ENCODE assay signal across 1 cellular context in genomic region chr1:204093421-204093717, GRCh38.
A peak's percentile ranks its signal among the peaks of the same experiment; 100 is the strongest.
TF ChIP-seq lines count a peak whose summit lies in the region.

No MANE protein-coding gene starts in this region.

TF ChIP-seq in HepG2, 621 proteins besides CTCF, POLR2A, EP300 and RAD21 (continued from another document and continues in another):
- peak; percentile 90 for TF ChIP-seq HNF4G (IDR thresholded peaks at IDR 0.05; ENCODE audit: borderline replicate concordance, low read depth, low read length)
- peak; percentile 83; the same call in 1 of the 2 replicates for TF ChIP-seq HNF4G (CRISPR knock-in tag; IDR thresholded peaks at IDR 0.05; ENCODE audit: borderline replicate concordance, low read depth)
- no peak for TF ChIP-seq GATA4 (IDR thresholded peaks at IDR 0.05; ENCODE audit: borderline replicate concordance, low read depth)
- TF ChIP-seq, protein P1, sequence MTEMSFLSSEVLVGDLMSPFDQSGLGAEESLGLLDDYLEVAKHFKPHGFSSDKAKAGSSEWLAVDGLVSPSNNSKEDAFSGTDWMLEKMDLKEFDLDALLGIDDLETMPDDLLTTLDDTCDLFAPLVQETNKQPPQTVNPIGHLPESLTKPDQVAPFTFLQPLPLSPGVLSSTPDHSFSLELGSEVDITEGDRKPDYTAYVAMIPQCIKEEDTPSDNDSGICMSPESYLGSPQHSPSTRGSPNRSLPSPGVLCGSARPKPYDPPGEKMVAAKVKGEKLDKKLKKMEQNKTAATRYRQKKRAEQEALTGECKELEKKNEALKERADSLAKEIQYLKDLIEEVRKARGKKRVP (CRISPR knock-in tag; IDR thresholded peaks at IDR 0.05): peak in 1 of 2 experiments; percentile 63; a peak in 2 of 4 replicates
- no peak for TF ChIP-seq ZNF549 (CRISPR knock-in tag; IDR thresholded peaks at IDR 0.05)
- TF ChIP-seq BRCA1 (CRISPR knock-in tag; IDR thresholded peaks at IDR 0.05): no peak
- 0 out of 2 replicates have a peak, but pooled peaks have one; percentile 28 for TF ChIP-seq ZNF331 (CRISPR knock-in tag; IDR thresholded peaks at IDR 0.05)
- no peak; the same call in 1 of the 2 replicates for TF ChIP-seq RCOR2 (CRISPR knock-in tag; IDR thresholded peaks at IDR 0.05)
- TF ChIP-seq SRSF9 (IDR thresholded peaks at IDR 0.05; ENCODE audit: borderline replicate concordance, insufficient read depth, low read depth, low read length, poor library complexity, severe bottlenecking): no peak
- no peak for TF ChIP-seq MXD4 (CRISPR knock-in tag; IDR thresholded peaks at IDR 0.05)
- TF ChIP-seq NPAS2 (CRISPR knock-in tag; IDR thresholded peaks at IDR 0.05; ENCODE audit: borderline replicate concordance): no peak
- no peak for TF ChIP-seq ZC3H4 (CRISPR knock-in tag; IDR thresholded peaks at IDR 0.05; ENCODE audit: borderline replicate concordance)
- no peak for TF ChIP-seq JUN (CRISPR knock-in tag; IDR thresholded peaks at IDR 0.05)
- TF ChIP-seq, protein P2, sequence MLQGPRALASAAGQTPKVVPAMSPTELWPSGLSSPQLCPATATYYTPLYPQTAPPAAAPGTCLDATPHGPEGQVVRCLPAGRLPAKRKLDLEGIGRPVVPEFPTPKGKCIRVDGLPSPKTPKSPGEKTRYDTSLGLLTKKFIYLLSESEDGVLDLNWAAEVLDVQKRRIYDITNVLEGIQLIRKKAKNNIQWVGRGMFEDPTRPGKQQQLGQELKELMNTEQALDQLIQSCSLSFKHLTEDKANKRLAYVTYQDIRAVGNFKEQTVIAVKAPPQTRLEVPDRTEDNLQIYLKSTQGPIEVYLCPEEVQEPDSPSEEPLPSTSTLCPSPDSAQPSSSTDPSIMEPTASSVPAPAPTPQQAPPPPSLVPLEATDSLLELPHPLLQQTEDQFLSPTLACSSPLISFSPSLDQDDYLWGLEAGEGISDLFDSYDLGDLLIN (CRISPR knock-in tag; IDR thresholded peaks at IDR 0.05; ENCODE audit: borderline replicate concordance): no peak
- TF ChIP-seq, protein P3, sequence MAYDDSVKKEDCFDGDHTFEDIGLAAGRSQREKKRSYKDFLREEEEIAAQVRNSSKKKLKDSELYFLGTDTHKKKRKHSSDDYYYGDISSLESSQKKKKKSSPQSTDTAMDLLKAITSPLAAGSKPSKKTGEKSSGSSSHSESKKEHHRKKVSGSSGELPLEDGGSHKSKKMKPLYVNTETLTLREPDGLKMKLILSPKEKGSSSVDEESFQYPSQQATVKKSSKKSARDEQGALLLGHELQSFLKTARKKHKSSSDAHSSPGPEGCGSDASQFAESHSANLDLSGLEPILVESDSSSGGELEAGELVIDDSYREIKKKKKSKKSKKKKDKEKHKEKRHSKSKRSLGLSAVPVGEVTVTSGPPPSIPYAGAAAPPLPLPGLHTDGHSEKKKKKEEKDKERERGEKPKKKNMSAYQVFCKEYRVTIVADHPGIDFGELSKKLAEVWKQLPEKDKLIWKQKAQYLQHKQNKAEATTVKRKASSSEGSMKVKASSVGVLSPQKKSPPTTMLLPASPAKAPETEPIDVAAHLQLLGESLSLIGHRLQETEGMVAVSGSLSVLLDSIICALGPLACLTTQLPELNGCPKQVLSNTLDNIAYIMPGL (CRISPR knock-in tag; IDR thresholded peaks at IDR 0.05; ENCODE audit: borderline replicate concordance in 1 of 2, low read depth in 1 of 2): 0 out of 4 replicates have a peak, but pooled peaks of 1 of the 2 experiments have one; percentile 18
- TF ChIP-seq ZSCAN20 (CRISPR knock-in tag; IDR thresholded peaks at IDR 0.05; ENCODE audit: borderline replicate concordance): no peak
- no peak for TF ChIP-seq MLLT10 (CRISPR knock-in tag; IDR thresholded peaks at IDR 0.05)
- TF ChIP-seq TBL1XR1 (IDR thresholded peaks at IDR 0.05; ENCODE audit: borderline replicate concordance, low read length, partially characterized antibody): no peak
- TF ChIP-seq SRSF4 (IDR thresholded peaks at IDR 0.05; ENCODE audit: low read depth, low read length, poor library complexity, severe bottlenecking): no peak
- no peak for TF ChIP-seq NFIC (IDR thresholded peaks at IDR 0.05; ENCODE audit: low read length)
- no peak for TF ChIP-seq NR2C2 (CRISPR knock-in tag; IDR thresholded peaks at IDR 0.05; ENCODE audit: borderline replicate concordance)
- TF ChIP-seq ZNF615 (CRISPR knock-in tag; IDR thresholded peaks at IDR 0.05; ENCODE audit: borderline replicate concordance): no peak
- TF ChIP-seq ZNF563 (CRISPR knock-in tag; IDR thresholded peaks at IDR 0.05): no peak
- peak; percentile 53; the same call in 1 of the 2 replicates for TF ChIP-seq SP5 (CRISPR knock-in tag; IDR thresholded peaks at IDR 0.05; ENCODE audit: borderline replicate concordance, low read depth)
- TF ChIP-seq IRF9 (CRISPR knock-in tag; IDR thresholded peaks at IDR 0.05; ENCODE audit: borderline replicate concordance): no peak
- TF ChIP-seq, protein P4, sequence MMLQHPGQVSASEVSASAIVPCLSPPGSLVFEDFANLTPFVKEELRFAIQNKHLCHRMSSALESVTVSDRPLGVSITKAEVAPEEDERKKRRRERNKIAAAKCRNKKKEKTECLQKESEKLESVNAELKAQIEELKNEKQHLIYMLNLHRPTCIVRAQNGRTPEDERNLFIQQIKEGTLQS (CRISPR knock-in tag; IDR thresholded peaks at IDR 0.05): no peak
- TF ChIP-seq SP140L (CRISPR knock-in tag; IDR thresholded peaks at IDR 0.05; ENCODE audit: borderline replicate concordance): no peak
- no peak for TF ChIP-seq ZNF354B (CRISPR knock-in tag; IDR thresholded peaks at IDR 0.05)
- no peak for TF ChIP-seq ZNF772 (CRISPR knock-in tag; IDR thresholded peaks at IDR 0.05)
- TF ChIP-seq MLX (CRISPR knock-in tag; IDR thresholded peaks at IDR 0.05): no peak
- TF ChIP-seq ZNF337 (CRISPR knock-in tag; IDR thresholded peaks at IDR 0.05; ENCODE audit: borderline replicate concordance, low read depth): no peak
- no peak for TF ChIP-seq ZNF446 (CRISPR knock-in tag; IDR thresholded peaks at IDR 0.05)
- TF ChIP-seq ZNF407 (CRISPR knock-in tag; IDR thresholded peaks at IDR 0.05; ENCODE audit: not compliant biosample characterization): no peak
- no peak for TF ChIP-seq ZNF282 (IDR thresholded peaks at IDR 0.05; ENCODE audit: partially characterized antibody)
- no peak for TF ChIP-seq MYNN (CRISPR knock-in tag; IDR thresholded peaks at IDR 0.05; ENCODE audit: low read depth)
- no peak for TF ChIP-seq CREB3 (CRISPR knock-in tag; IDR thresholded peaks at IDR 0.05)
- no peak for TF ChIP-seq ZNF251 (CRISPR knock-in tag; IDR thresholded peaks at IDR 0.05)
- TF ChIP-seq ZNF816 (CRISPR knock-in tag; IDR thresholded peaks at IDR 0.05; ENCODE audit: borderline replicate concordance): no peak
- no peak for TF ChIP-seq SIX4 (CRISPR knock-in tag; IDR thresholded peaks at IDR 0.05)
- no peak for TF ChIP-seq CBX1 (IDR thresholded peaks at IDR 0.05; ENCODE audit: low read depth)
- peak; percentile 52; the same call in 1 of the 2 replicates for TF ChIP-seq ZFY (CRISPR knock-in tag; IDR thresholded peaks at IDR 0.05)
- peak; percentile 51; the same call in 1 of the 2 replicates for TF ChIP-seq ZFP90 (CRISPR knock-in tag; IDR thresholded peaks at IDR 0.05; ENCODE audit: borderline replicate concordance)
- TF ChIP-seq WIZ (CRISPR knock-in tag; IDR thresholded peaks at IDR 0.05): no peak
- TF ChIP-seq, protein P5, sequence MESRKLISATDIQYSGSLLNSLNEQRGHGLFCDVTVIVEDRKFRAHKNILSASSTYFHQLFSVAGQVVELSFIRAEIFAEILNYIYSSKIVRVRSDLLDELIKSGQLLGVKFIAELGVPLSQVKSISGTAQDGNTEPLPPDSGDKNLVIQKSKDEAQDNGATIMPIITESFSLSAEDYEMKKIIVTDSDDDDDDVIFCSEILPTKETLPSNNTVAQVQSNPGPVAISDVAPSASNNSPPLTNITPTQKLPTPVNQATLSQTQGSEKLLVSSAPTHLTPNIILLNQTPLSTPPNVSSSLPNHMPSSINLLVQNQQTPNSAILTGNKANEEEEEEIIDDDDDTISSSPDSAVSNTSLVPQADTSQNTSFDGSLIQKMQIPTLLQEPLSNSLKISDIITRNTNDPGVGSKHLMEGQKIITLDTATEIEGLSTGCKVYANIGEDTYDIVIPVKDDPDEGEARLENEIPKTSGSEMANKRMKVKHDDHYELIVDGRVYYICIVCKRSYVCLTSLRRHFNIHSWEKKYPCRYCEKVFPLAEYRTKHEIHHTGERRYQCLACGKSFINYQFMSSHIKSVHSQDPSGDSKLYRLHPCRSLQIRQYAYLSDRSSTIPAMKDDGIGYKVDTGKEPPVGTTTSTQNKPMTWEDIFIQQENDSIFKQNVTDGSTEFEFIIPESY (CRISPR knock-in tag; IDR thresholded peaks at IDR 0.05): peak; percentile 87
- no peak for TF ChIP-seq ZBTB14 (CRISPR knock-in tag; IDR thresholded peaks at IDR 0.05)
- TF ChIP-seq ZNF703 (CRISPR knock-in tag; IDR thresholded peaks at IDR 0.05; ENCODE audit: borderline replicate concordance): no peak
- no peak for TF ChIP-seq ADNP (CRISPR knock-in tag; IDR thresholded peaks at IDR 0.05)
